In genomic region chr22:43301866-43302265, GRCh38 we compare ENCODE assay signal across 19 cellular contexts. TPM values are rescaled to one million over a fixed set of nuclear protein-coding genes. Genes with fewer than 3 reads are reported as not detected.
DNase-seq lines count a peak whose midpoint lies in the region; ATAC-seq and TF ChIP-seq lines count a peak whose summit lies in the region.
"Had no signal": no experiment of that assay in that cellular context is flagged by ENCODE, and none has a peak within 500 bp of the region (broad histone marks: within the 10 kb centered on the region; RNA-seq: fewer than 3 reads in every experiment).

No MANE protein-coding gene starts in this region.

- no peak overlapping the region for H2BK120ac ChIP-seq in IMR-90 (ENCODE audit: low read depth, low read length)

- no peak overlapping the region for H4K91ac ChIP-seq in IMR-90 (ENCODE audit: insufficient read depth, low read depth, low read length)

- H3K4ac ChIP-seq in IMR-90 (ENCODE audit: low read depth, low read length): no peak overlapping the region

- H3K27me3 ChIP-seq in IMR-90 (ENCODE audit: control insufficient read depth, insufficient read depth, low read length): peaks cover 35% of the 10 kb centered on the region
- H3K27me3 ChIP-seq in esophagus (ENCODE audit: control insufficient read depth in 1 of 2, insufficient read depth in 2 of 2, low read length in 2 of 2): no peaks in the 10 kb centered on the region
- H3K27me3 ChIP-seq in stomach smooth muscle (ENCODE audit: control insufficient read depth in 1 of 2, insufficient read depth in 2 of 2, low read length in 2 of 2): no peaks in the 10 kb centered on the region
- H3K27me3 ChIP-seq: BE2C had no signal

- CTCF ChIA-PET in IMR-90 (lab: Yijun Ruan, JAX): no interaction called here

- no peak overlapping the region for H3K18ac ChIP-seq in IMR-90 (ENCODE audit: low read depth, low read length)

- TF ChIP-seq POLR2A in IMR-90 (IDR thresholded peaks at IDR 0.05; ENCODE audit: low read depth, low read length): no peak

- no peak overlapping the region for H3K9ac ChIP-seq in IMR-90 (ENCODE audit: low read depth, low read length)
- H3K9ac ChIP-seq in stomach smooth muscle (ENCODE audit: low read length in 2 of 2): no peak overlapping the region

- ATAC-seq in IMR-90 (ENCODE audit: low read depth) (no peak), HG02759 (IDR thresholded peaks at IDR 0.05; ENCODE audit: unreplicated experiment) (no peak)
- ATAC-seq: A549; CD8-positive, alpha-beta T cell had no signal

- no peaks in the 10 kb centered on the region for H4K20me1 ChIP-seq in IMR-90 (ENCODE audit: insufficient read depth, low read length)

- DNase-seq in IMR-90: no peak
- DNase-seq in RPMI8226: no peak
- no peak for DNase-seq in NCI-H1105 (lab: John Stamatoyannopoulos, UW)
- DNase-seq in A172 (ENCODE audit: low spot score): no peak
- DNase-seq: CD8-positive, alpha-beta T cell; COR-L47; DMS153; DND-41; GDM1; HCEC 1CT had no signal

- no peaks in the 10 kb centered on the region for H3K9me3 ChIP-seq in IMR-90 (ENCODE audit: control insufficient read depth, insufficient read depth, low read length)
- no peaks in the 10 kb centered on the region for H3K9me3 ChIP-seq in esophagus (ENCODE audit: control insufficient read depth in 2 of 2, insufficient read depth in 1 of 2, low read depth in 1 of 2, low read length in 1 of 2)
- H3K9me3 ChIP-seq in stomach smooth muscle (ENCODE audit: control insufficient read depth in 2 of 2, low read length in 2 of 2): no peaks in the 10 kb centered on the region
- H3K9me3 ChIP-seq: A549, BE2C had no signal

- intact Hi-C loops in IMR-90 (cut with micrococcal nuclease): no loop called here

- H3K27ac ChIP-seq in IMR-90 (ENCODE audit: insufficient read depth, low read length): no peak overlapping the region
- H3K27ac ChIP-seq in esophagus (ENCODE audit: low read depth in 2 of 2, low read length in 1 of 2): peak overlapping the region; percentile 20 to 26
- H3K27ac ChIP-seq in stomach smooth muscle (ENCODE audit: low read length): peak overlapping the region; percentile 24
- H3K27ac ChIP-seq: A549, HL-60 had no signal

- H3K14ac ChIP-seq in IMR-90 (replicated peaks; ENCODE audit: low read depth, low read length): no peak overlapping the region

- TF ChIP-seq CTCF in IMR-90 (conservative IDR thresholded peaks at IDR 0.05; ENCODE audit: low read depth, low read length) (no peak), nephron (IDR thresholded peaks at IDR 0.05; ENCODE audit: unreplicated experiment in 3 of 3) (no peak)

- H3K9me3 Mint-ChIP-seq in nephron: no peaks in the 10 kb centered on the region
- H3K9me3 Mint-ChIP-seq: CD14-positive monocyte; CD8-positive, alpha-beta T cell had no signal

- H2BK15ac ChIP-seq in IMR-90 (ENCODE audit: low read depth, low read length): no peak overlapping the region

- BruUV-seq in IMR-90 (replicated peaks; lab: Mats Ljungman, UMichigan): no TSS peak

- H3K79me1 ChIP-seq in IMR-90 (ENCODE audit: low read depth in 1 of 2, low read length in 2 of 2): no peaks in the 10 kb centered on the region

- no peak overlapping the region for H3K4me2 ChIP-seq in IMR-90 (ENCODE audit: low read depth, low read length)
- H3K4me2 ChIP-seq: A549 had no signal

- dilution Hi-C loops in IMR-90 (cut with HindIII; ENCODE audit: low sequenced_read_pairs, unreplicated experiment): no loop called here

- H2BK5ac ChIP-seq in IMR-90 (ENCODE audit: low read depth, low read length, poor library complexity, severe bottlenecking): no peak overlapping the region

- no peaks in the 10 kb centered on the region for H3K36me3 Mint-ChIP-seq in nephron (ENCODE audit: low read depth)
- H3K36me3 Mint-ChIP-seq: CD14-positive monocyte; CD8-positive, alpha-beta T cell had no signal

- H2AK5ac ChIP-seq in IMR-90 (ENCODE audit: low read depth, low read length): no peak overlapping the region

- H3K4me3 Mint-ChIP-seq in nephron: peak overlapping the region in 1 of 3 experiments; percentile 41
- H3K4me3 Mint-ChIP-seq: CD14-positive monocyte; CD8-positive, alpha-beta T cell had no signal

- TF ChIP-seq RAD21 in IMR-90 (IDR thresholded peaks at IDR 0.05; ENCODE audit: low read length): no peak

- in situ Hi-C loops in IMR-90 (cut with MboI; ENCODE audit: low sequenced_read_pairs): no loop called here

- H3K23ac ChIP-seq in IMR-90 (ENCODE audit: low read depth, low read length): no peak overlapping the region

- H3K27me3 Mint-ChIP-seq in nephron (ENCODE audit: low read depth): peaks cover 43% of the 10 kb centered on the region

- no peak overlapping the region for H2BK20ac ChIP-seq in IMR-90 (ENCODE audit: low read depth, low read length)

- H3K27ac Mint-ChIP-seq in nephron: peak overlapping the region; percentile 73 to 91 (median 79)
- H3K27ac Mint-ChIP-seq: CD8-positive, alpha-beta T cell had no signal

- H3K9me1 ChIP-seq in IMR-90 (ENCODE audit: insufficient read depth, low read length): no peaks in the 10 kb centered on the region

- H4K8ac ChIP-seq in IMR-90 (ENCODE audit: low read depth in 2 of 2, low read length in 2 of 2): no peak overlapping the region

- no peak overlapping the region for H3K56ac ChIP-seq in IMR-90 (ENCODE audit: extremely low read depth, insufficient read depth, low read length)

- no peaks in the 10 kb centered on the region; the same call in 1 of the 2 replicates for H3K4me1 ChIP-seq in IMR-90 (ENCODE audit: control insufficient read depth, insufficient read depth, low read length)
- peaks cover 0 to 15% of the 10 kb centered on the region in 2 donors for H3K4me1 ChIP-seq in esophagus (ENCODE audit: control insufficient read depth in 2 of 2, insufficient read depth in 2 of 2, low read length in 1 of 2)
- H3K4me1 ChIP-seq in stomach smooth muscle (ENCODE audit: control insufficient read depth, insufficient read depth, low read length): peaks cover 70% of the 10 kb centered on the region
- H3K4me1 ChIP-seq: A549 had no signal

- H3K4me3 ChIP-seq in IMR-90 (ENCODE audit: insufficient read depth, low read depth, low read length): no peak overlapping the region
- H3K4me3 ChIP-seq in esophagus (ENCODE audit: low read depth in 1 of 2, low read length in 2 of 2): no peak overlapping the region
- no peak overlapping the region for H3K4me3 ChIP-seq in stomach smooth muscle (ENCODE audit: low read length in 2 of 2)
- H3K4me3 ChIP-seq: A549 had no signal

- POLR2A ChIA-PET in IMR-90 (lab: Charles Lee; ENCODE audit: unreplicated experiment): no interaction called here

- H2AK9ac ChIP-seq in IMR-90 (replicated peaks; ENCODE audit: low read depth, low read length, poor library complexity): no peak overlapping the region

- 100% methylated on average over 1 of the region's 10 CpGs; no CpG with 5 or more reads in 1 of the 2 experiments for WGBS in IMR-90 (ENCODE audit: extremely low coverage in 2 of 2, insufficient read length in 1 of 2), 2 experiments
- WGBS in esophagus, 2 donors: 88% methylated on average over 10 of the region's 10 CpGs

- H4K5ac ChIP-seq in IMR-90 (ENCODE audit: low read depth, low read length): no peak overlapping the region

- H3K36me3 ChIP-seq in IMR-90 (ENCODE audit: control insufficient read depth, insufficient read depth, low read length) (no peaks in the 10 kb centered on the region), esophagus (ENCODE audit: control insufficient read depth in 2 of 2, insufficient read depth in 2 of 2, low read length in 1 of 2) (no peaks in the 10 kb centered on the region), stomach smooth muscle (ENCODE audit: control insufficient read depth in 2 of 2, insufficient read depth in 2 of 2, low read length in 2 of 2) (no peaks in the 10 kb centered on the region)
- H3K36me3 ChIP-seq: BE2C had no signal

- peak overlapping the region; percentile 10 for H2AFZ ChIP-seq in IMR-90 (replicated peaks; ENCODE audit: low read length, poor library complexity)

- H3K4me1 Mint-ChIP-seq in nephron: peaks cover 80% of the 10 kb centered on the region
- H3K4me1 Mint-ChIP-seq: CD14-positive monocyte had no signal

TF ChIP-seq in IMR-90, 13 proteins besides CTCF, POLR2A, EP300 and RAD21:
- TF ChIP-seq RFX5 (IDR thresholded peaks at IDR 0.05; ENCODE audit: low read depth, low read length) (no peak), BHLHE40 (IDR thresholded peaks at IDR 0.05; ENCODE audit: low read depth, low read length) (no peak), MAZ (IDR thresholded peaks at IDR 0.05; ENCODE audit: borderline replicate concordance, low read depth, low read length) (no peak), MAFK (IDR thresholded peaks at IDR 0.05; ENCODE audit: low read depth, low read length) (no peak)
TF ChIP-seq in IMR-90: peak in this region for 0.

RNA-seq across cellular contexts. Expression of gene SCUBE1, which starts 41.3 kb away (rescaled TPM):
- total RNA-seq in IMR-90 (2012; rRNA removed): not detected in 2 replicates
- polyA plus RNA-seq in IMR-90 (2012; rRNA removed) (not detected in 2 replicates), esophagus (1 to 10 TPM; 2.2 to 2.4 TPM)
- polyA plus RNA-seq in IMR-90 (2012; cell fraction: cytosol; rRNA removed): not detected in 2 replicates
- not detected in 2 replicates for polyA plus RNA-seq in IMR-90 (2012; cell fraction: nucleus; rRNA removed; ENCODE audit: low replicate concordance)
- total RNA-seq in A172 (2014; rRNA removed; shearing (Covaris generic)): not detected in 2 replicates
- total RNA-seq: CD8-positive, alpha-beta T cell had no signal
- polyA plus RNA-seq: AG04450 had no signal
